Comparison of ENCODE assay signal across 8 cellular contexts in genomic region chr7:107580716-107581383, GRCh38. TPM values are rescaled to one million over a fixed set of nuclear protein-coding genes. Genes with fewer than 3 reads are reported as not detected.
DNase-seq lines count a peak whose midpoint lies in the region; ATAC-seq and TF ChIP-seq lines count a peak whose summit lies in the region.

No MANE protein-coding gene starts in this region.

- H3K27me3 Mint-ChIP-seq in activated CD4-positive, alpha-beta T cell treated with anti-CD3 and anti-CD28 coated beads, Interleukin-2, amount 10 ng/mL, durations not matched to agents 24 days and 14 days, result no peaks in the 10 kb centered on the region
- H3K27me3 Mint-ChIP-seq in activated naive CD8-positive, alpha-beta T cell treated with anti-CD3 and anti-CD28 coated beads, Interleukin-2, amount 50 U/mL, for 24 hours, result no peaks in the 10 kb centered on the region

- TF ChIP-seq CTCF in testis (IDR thresholded peaks at IDR 0.05), result no peak

- peaks cover 20% of the 10 kb centered on the region for H3K36me3 Mint-ChIP-seq in activated CD4-positive, alpha-beta T cell treated with anti-CD3 and anti-CD28 coated beads, Interleukin-2, amount 10 ng/mL, durations not matched to agents 24 days and 14 days (ENCODE audit: low read depth)
- H3K36me3 Mint-ChIP-seq in activated naive CD8-positive, alpha-beta T cell treated with anti-CD3 and anti-CD28 coated beads, Interleukin-2, amount 50 U/mL, for 24 hours (ENCODE audit: low read depth), result peaks cover 18% of the 10 kb centered on the region

- no peaks in the 10 kb centered on the region for H3K36me3 ChIP-seq in testis (ENCODE audit: low read depth, missing control alignments)

- H3K27ac Mint-ChIP-seq in activated CD4-positive, alpha-beta T cell treated with anti-CD3 and anti-CD28 coated beads, Interleukin-2, amount 10 ng/mL, durations not matched to agents 24 days and 14 days, result peak overlapping the region; percentile 48
- peak overlapping the region; percentile 39 for H3K27ac Mint-ChIP-seq in activated naive CD8-positive, alpha-beta T cell treated with anti-CD3 and anti-CD28 coated beads, Interleukin-2, amount 50 U/mL, for 24 hours

- H3K4me3 Mint-ChIP-seq in activated CD4-positive, alpha-beta T cell treated with anti-CD3 and anti-CD28 coated beads, Interleukin-2, amount 10 ng/mL, durations not matched to agents 24 days and 14 days, result peak overlapping the region; percentile 91
- peak overlapping the region; percentile 88 for H3K4me3 Mint-ChIP-seq in activated naive CD8-positive, alpha-beta T cell treated with anti-CD3 and anti-CD28 coated beads, Interleukin-2, amount 50 U/mL, for 24 hours

- no peaks in the 10 kb centered on the region for H3K9me3 Mint-ChIP-seq in activated CD4-positive, alpha-beta T cell treated with anti-CD3 and anti-CD28 coated beads, Interleukin-2, amount 10 ng/mL, durations not matched to agents 24 days and 14 days
- H3K9me3 Mint-ChIP-seq in activated naive CD8-positive, alpha-beta T cell treated with anti-CD3 and anti-CD28 coated beads, Interleukin-2, amount 50 U/mL, for 24 hours, result no peaks in the 10 kb centered on the region

- no peak for DNase-seq in activated CD4-positive, alpha-beta T cell treated with anti-CD3 and anti-CD28 coated beads, Interleukin-2, amount 10 ng/mL, durations not matched to agents 24 days and 14 days
- DNase-seq in activated CD4-positive, alpha-beta T cell treated with anti-CD3 and anti-CD28 coated beads for 1 hour, result no peak
- DNase-seq in activated naive CD8-positive, alpha-beta T cell treated with anti-CD3 and anti-CD28 coated beads, Interleukin-2, amount 50 U/mL, for 24 hours, result no peak
- DNase-seq in testis, result no peak
- DNase-seq in stimulated activated CD4-positive, alpha-beta T cell treated with anti-CD3 and anti-CD28 coated beads, Interleukin-12 subunit alpha, Interleukin-12 subunit beta, amount 100 ng/mL, for 4 hours, result no peak
- DNase-seq in DMS114 treated with DMSO at 0.1 percent for 48 hours (lab: John Stamatoyannopoulos, UW; ENCODE audit: unreplicated experiment), result no peak

- peaks cover 16% of the 10 kb centered on the region for H3K4me1 ChIP-seq in testis

- H3K4me1 Mint-ChIP-seq in activated CD4-positive, alpha-beta T cell treated with anti-CD3 and anti-CD28 coated beads, Interleukin-2, amount 10 ng/mL, durations not matched to agents 24 days and 14 days, result peaks cover 25% of the 10 kb centered on the region
- H3K4me1 Mint-ChIP-seq in activated naive CD8-positive, alpha-beta T cell treated with anti-CD3 and anti-CD28 coated beads, Interleukin-2, amount 50 U/mL, for 24 hours, result peaks cover 24% of the 10 kb centered on the region

- 13 to 24% methylated on average over 10 of the region's 10 CpGs for WGBS in testis, 2 donors

- intact Hi-C loops in activated CD4-positive, alpha-beta T cell treated with anti-CD3 and anti-CD28 coated beads, Interleukin-2, amount 10 ng/mL, durations not matched to agents 24 days and 14 days (cut with micrococcal nuclease), result loop anchor here (1.0 to 5.0 kb wide), 5 partner anchors 18 to 161 kb away; partner anchors contain the start of genes CBLL1, COG5 and DUS4L
- intact Hi-C loops in testis (cut with DNase I; ENCODE audit: low total_unique reads), result no loop called here

- peak overlapping the region; percentile 90 to 95 for H3K4me3 ChIP-seq in testis

- H3K27ac ChIP-seq in layer of hippocampus (ENCODE audit: low read depth, low read length) (peak overlapping the region; percentile 77), testis (peak overlapping the region; percentile 89 to 97)

- TF ChIP-seq POLR2A in testis (IDR thresholded peaks at IDR 0.05) (no peak), GM18505 (IDR thresholded peaks at IDR 0.05; ENCODE audit: borderline replicate concordance, extremely low read depth, insufficient read depth, insufficient read length) (no peak)

- no peak for ATAC-seq in activated naive CD8-positive, alpha-beta T cell treated with anti-CD3 and anti-CD28 coated beads, Interleukin-2, amount 50 U/mL, for 24 hours
- no peak for ATAC-seq in GM18505 (IDR thresholded peaks at IDR 0.05; ENCODE audit: unreplicated experiment)

- no peaks in the 10 kb centered on the region for H3K9me3 ChIP-seq in testis

- no peaks in the 10 kb centered on the region for H3K27me3 ChIP-seq in layer of hippocampus (ENCODE audit: control insufficient read depth, insufficient read depth, low read length)
- no peaks in the 10 kb centered on the region for H3K27me3 ChIP-seq in testis

RNA-seq across cellular contexts. Expression of gene BCAP29, which starts 0.8 kb away (rescaled TPM):
- 43.6 and 52.0 TPM in 2 replicates for total RNA-seq in activated CD4-positive, alpha-beta T cell treated with anti-CD3 and anti-CD28 coated beads, Interleukin-2, amount 10 ng/mL, durations not matched to agents 24 days and 14 days
- total RNA-seq in testis, result 100 to 1,000 TPM; 114 to 134 TPM
- polyA plus RNA-seq in testis (ENCODE audit: insufficient read depth, low read depth, low replicate concordance), result 121 TPM

RNA-seq across cellular contexts. Expression of gene DUS4L, which starts 17.1 kb away (rescaled TPM):
- total RNA-seq in activated CD4-positive, alpha-beta T cell treated with anti-CD3 and anti-CD28 coated beads, Interleukin-2, amount 10 ng/mL, durations not matched to agents 24 days and 14 days, result 12.9 and 14.9 TPM in 2 replicates
- 10 to 100 TPM; 19.5 to 30.2 TPM for total RNA-seq in testis
- 9.5 TPM for polyA plus RNA-seq in testis (ENCODE audit: insufficient read depth, low read depth, low replicate concordance)

RNA-seq across cellular contexts. Expression of gene COG5, which starts 17.1 kb away (rescaled TPM):
- 40.9 and 43.3 TPM in 2 replicates for total RNA-seq in activated CD4-positive, alpha-beta T cell treated with anti-CD3 and anti-CD28 coated beads, Interleukin-2, amount 10 ng/mL, durations not matched to agents 24 days and 14 days
- 10 to 100 TPM; 70.6 to 76.1 TPM for total RNA-seq in testis
- 27.1 TPM for polyA plus RNA-seq in testis (ENCODE audit: insufficient read depth, low read depth, low replicate concordance)
